16 cellular contexts compared by ENCODE assay signal in genomic region chr3:51375136-51375535, GRCh38. TPM values are rescaled to one million over a fixed set of nuclear protein-coding genes. Genes with fewer than 3 reads are reported as not detected.
A peak's percentile ranks its signal among the peaks of the same experiment; 100 is the strongest.
DNase-seq lines count a peak whose midpoint lies in the region; ATAC-seq and TF ChIP-seq lines count a peak whose summit lies in the region.
"Had no signal": no experiment of that assay in that cellular context is flagged by ENCODE, and none has a peak within 500 bp of the region (broad histone marks: within the 10 kb centered on the region; RNA-seq: fewer than 3 reads in every experiment).

No MANE protein-coding gene starts in this region.

- no peaks in the 10 kb centered on the region for H3K36me3 ChIP-seq in RWPE2 (ENCODE audit: low read depth)

- no peak overlapping the region for H3K27ac ChIP-seq in RWPE2 (ENCODE audit: poor library complexity, severe bottlenecking)

- H3K36me3 Mint-ChIP-seq in glutamatergic neuron (ENCODE audit: unreplicated experiment): peaks cover 5% of the 10 kb centered on the region
- H3K36me3 Mint-ChIP-seq: CD4-positive, alpha-beta memory T cell had no signal

- no peak overlapping the region for H3K4me3 Mint-ChIP-seq in glutamatergic neuron (ENCODE audit: unreplicated experiment)
- H3K4me3 Mint-ChIP-seq: CD4-positive, alpha-beta memory T cell; GM23338; H9 had no signal

- peaks cover 7% of the 10 kb centered on the region for H3K4me1 Mint-ChIP-seq in glutamatergic neuron (ENCODE audit: low read depth, unreplicated experiment)
- H3K4me1 Mint-ChIP-seq: GM23338 had no signal

- H3K4me3 ChIP-seq in RWPE2 (ENCODE audit: severe bottlenecking): no peak overlapping the region
- H3K4me3 ChIP-seq: GM23338 had no signal

- intact Hi-C loops in posterior vena cava (cut with DNase I): loop anchor here in 1 of 2 donors (10.0 kb wide), 3 partner anchors 280 to 800 kb away; partner anchors contain the start of genes CISH and MAPKAPK3

- peaks cover 3% of the 10 kb centered on the region for H3K27me3 Mint-ChIP-seq in glutamatergic neuron (ENCODE audit: unreplicated experiment)

- H3K27ac Mint-ChIP-seq in glutamatergic neuron (ENCODE audit: unreplicated experiment): no peak overlapping the region
- H3K27ac Mint-ChIP-seq: CD4-positive, alpha-beta memory T cell; GM23338; H9 had no signal

- peaks cover 8% of the 10 kb centered on the region for H3K9me3 Mint-ChIP-seq in glutamatergic neuron (ENCODE audit: unreplicated experiment)
- H3K9me3 Mint-ChIP-seq: CD4-positive, alpha-beta memory T cell; GM23338; H9 had no signal

- DNase-seq in activated effector memory CD4-positive, alpha-beta T cell treated with anti-CD3 and anti-CD28 coated beads, Interleukin-2, amount 50 U/mL, for 16 hours: peak; percentile 16
- DNase-seq in activated effector memory CD4-positive, alpha-beta T cell treated with Interleukin-2 at 50 U/mL for 16 hours: no peak
- DNase-seq in RWPE2 (ENCODE audit: low spot score) (peak; percentile 6), glutamatergic neuron (peak; percentile 6), posterior vena cava (ENCODE audit: low spot score) (peak; percentile 15), LoVo (ENCODE audit: low spot score) (no peak)
- no peak for DNase-seq in stimulated activated naive CD8-positive, alpha-beta T cell treated with anti-CD3 and anti-CD28 coated beads, Interleukin-15, Interleukin-2, amounts not matched to agents 100 U/mL and 50 U/mL, for 24 hours
- DNase-seq: 8988T; Calu3; CD4-positive, alpha-beta memory T cell; COR-L47; DMS53; DMS79 treated with DMSO at 0.1 percent for 48 hours; H9 had no signal

- TF ChIP-seq CTCF in RWPE2 (IDR thresholded peaks at IDR 0.05; ENCODE audit: poor library complexity, severe bottlenecking) (no peak), glutamatergic neuron (IDR thresholded peaks at IDR 0.05; ENCODE audit: partially characterized antibody, unreplicated experiment) (no peak)

- H3K27me3 ChIP-seq in RWPE2 (ENCODE audit: insufficient read depth, poor library complexity, severe bottlenecking): no peaks in the 10 kb centered on the region

- no peaks in the 10 kb centered on the region for H3K9me3 ChIP-seq in RWPE2 (ENCODE audit: severe bottlenecking)

- ATAC-seq in RWPE2 (ENCODE audit: low read depth): no peak
- ATAC-seq in stimulated activated naive CD8-positive, alpha-beta T cell treated with anti-CD3 and anti-CD28 coated beads, Interleukin-15, Interleukin-2, amounts not matched to agents 100 U/mL and 50 U/mL, for 24 hours: no peak
- ATAC-seq: GM23338, HCT116 had no signal

- H3K4me1 ChIP-seq in RWPE2 (ENCODE audit: insufficient read depth, poor library complexity, severe bottlenecking): no peaks in the 10 kb centered on the region

RNA-seq across cellular contexts. Expression of gene MANF, which starts 10.0 kb away (rescaled TPM):
- 104 TPM for total RNA-seq in glutamatergic neuron (ENCODE audit: unreplicated experiment)
- 10 to 100 TPM; 72.6 to 79.2 TPM for total RNA-seq in posterior vena cava

RNA-seq across cellular contexts. Expression of gene RBM15B, which starts 15.9 kb away (rescaled TPM):
- 52.5 TPM for total RNA-seq in glutamatergic neuron (ENCODE audit: unreplicated experiment)
- 10 to 100 TPM; 20.2 to 22.7 TPM for total RNA-seq in posterior vena cava

Comparison
In these comparisons a context has a peak if more than half of its experiments do, and no peak if none do; other contexts are left out.
1. DNase-seq: peak in activated effector memory CD4-positive, alpha-beta T cell treated with anti-CD3 and anti-CD28 coated beads, Interleukin-2, amount 50 U/mL, for 16 hours (single experiment), RWPE2 (single experiment), glutamatergic neuron (single experiment) and posterior vena cava (single experiment); none in activated effector memory CD4-positive, alpha-beta T cell treated with Interleukin-2 at 50 U/mL for 16 hours (single experiment), LoVo (single experiment) and stimulated activated naive CD8-positive, alpha-beta T cell treated with anti-CD3 and anti-CD28 coated beads, Interleukin-15, Interleukin-2, amounts not matched to agents 100 U/mL and 50 U/mL, for 24 hours (single experiment).